ENCODE assay signal across 8 cellular contexts in the genomic region with DNA sequence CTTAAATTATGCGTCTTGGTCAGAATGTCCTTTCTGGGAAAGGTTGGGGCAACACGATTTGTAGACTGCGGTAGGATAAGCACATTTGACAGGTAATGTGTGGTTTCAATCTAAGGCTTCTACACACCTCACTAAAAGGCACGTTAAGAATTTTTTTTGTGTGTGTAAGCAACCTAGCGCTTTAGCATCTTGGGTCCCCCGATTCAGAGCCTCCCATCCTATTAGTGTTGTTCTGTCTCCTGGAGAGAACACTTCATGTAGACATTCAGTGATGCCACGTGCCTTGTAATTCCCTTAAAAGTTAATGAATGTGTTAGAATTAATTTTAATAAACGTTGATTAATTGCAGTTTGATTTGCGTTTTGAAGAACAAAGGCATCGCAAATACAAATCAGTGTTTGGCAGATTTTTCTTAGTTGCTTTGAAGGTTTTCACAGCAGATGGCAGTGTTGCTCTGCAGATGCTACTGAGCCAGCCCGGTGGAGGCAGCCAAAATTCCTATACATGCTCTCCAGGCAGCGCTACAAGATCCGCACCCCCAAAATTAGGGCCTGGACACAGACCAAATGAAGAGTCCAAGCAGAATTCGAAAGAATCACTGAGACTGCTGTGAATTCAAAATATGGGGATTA.
DNase-seq lines count a peak whose midpoint lies in the region; ATAC-seq lines count a peak whose summit lies in the region.

No MANE protein-coding gene starts in this region.

- peak; percentile 49 for ATAC-seq in GM18867 (IDR thresholded peaks at IDR 0.05; ENCODE audit: unreplicated experiment)
- ATAC-seq in activated naive CD8-positive, alpha-beta T cell treated with anti-CD3 and anti-CD28 coated beads, Interleukin-2, amount 50 U/mL, for 24 hours, result no peak

- no peak overlapping the region for H3K4me3 Mint-ChIP-seq in activated naive CD8-positive, alpha-beta T cell treated with anti-CD3 and anti-CD28 coated beads, Interleukin-2, amount 50 U/mL, for 24 hours

- no peaks in the 10 kb centered on the region for H3K9me3 Mint-ChIP-seq in activated naive CD8-positive, alpha-beta T cell treated with anti-CD3 and anti-CD28 coated beads, Interleukin-2, amount 50 U/mL, for 24 hours

- no peaks in the 10 kb centered on the region for H3K36me3 Mint-ChIP-seq in activated naive CD8-positive, alpha-beta T cell treated with anti-CD3 and anti-CD28 coated beads, Interleukin-2, amount 50 U/mL, for 24 hours (ENCODE audit: low read depth)

- no peak overlapping the region for H3K27ac ChIP-seq in substantia nigra (ENCODE audit: low read depth, low read length, poor library complexity, severe bottlenecking)

- no peaks in the 10 kb centered on the region for H3K27me3 Mint-ChIP-seq in activated naive CD8-positive, alpha-beta T cell treated with anti-CD3 and anti-CD28 coated beads, Interleukin-2, amount 50 U/mL, for 24 hours

- no peaks in the 10 kb centered on the region for H3K4me1 Mint-ChIP-seq in activated naive CD8-positive, alpha-beta T cell treated with anti-CD3 and anti-CD28 coated beads, Interleukin-2, amount 50 U/mL, for 24 hours

- no peak overlapping the region for H3K27ac Mint-ChIP-seq in activated naive CD8-positive, alpha-beta T cell treated with anti-CD3 and anti-CD28 coated beads, Interleukin-2, amount 50 U/mL, for 24 hours

- DNase-seq in AG20443 (ENCODE audit: low spot score) (peak; percentile 65), NCI-H1417 (lab: John Stamatoyannopoulos, UW) (peak; percentile 59 to 88 (median 60)), amniotic epithelial cell (ENCODE audit: low read depth) (peak; percentile 53), hepatic stellate cell (ENCODE audit: low spot score) (peak; percentile 3), substantia nigra (lab: John Stamatoyannopoulos, UW) (peak in 38 of 49 donors; percentile 2 to 51 (median 23)), T-helper 9 cell (no peak)
- DNase-seq in activated naive CD8-positive, alpha-beta T cell treated with anti-CD3 and anti-CD28 coated beads, Interleukin-2, amount 50 U/mL, for 24 hours, result no peak

Comparison
In these comparisons a context has a peak if more than half of its experiments do, and no peak if none do; other contexts are left out.
1. DNase-seq: peak in AG20443 (single experiment), NCI-H1417 (3 of 3), amniotic epithelial cell (single experiment), hepatic stellate cell (single experiment) and substantia nigra (38 of 49); none in T-helper 9 cell (single experiment) and activated naive CD8-positive, alpha-beta T cell treated with anti-CD3 and anti-CD28 coated beads, Interleukin-2, amount 50 U/mL, for 24 hours (single experiment).